ENCODE assay signal across 8 cellular contexts in genomic region chr1:43650306-43650941, GRCh38. TPM values are rescaled to one million over a fixed set of nuclear protein-coding genes. Genes with fewer than 3 reads are reported as not detected.
A peak's percentile ranks its signal among the peaks of the same experiment; 100 is the strongest.
DNase-seq lines count a peak whose midpoint lies in the region; ATAC-seq, FAIRE-seq and TF ChIP-seq lines count a peak whose summit lies in the region.

No MANE protein-coding gene starts in this region.

- peak overlapping the region; percentile 83 for H3K9ac ChIP-seq in SK-N-SH

- peak overlapping the region; percentile 99 for H3K27ac Mint-ChIP-seq in activated naive CD8-positive, alpha-beta T cell treated with anti-CD3 and anti-CD28 coated beads, Interleukin-2, amount 10 ng/mL, durations not matched to agents 7 days and 5 days

- TF ChIP-seq POLR2A in tibial nerve (IDR thresholded peaks at IDR 0.05), result peak; percentile 81 to 86

- no peaks in the 10 kb centered on the region for H3K9me2 ChIP-seq in SK-N-SH

- H3K27me3 ChIP-seq in SK-N-SH (ENCODE audit: insufficient read depth) (no peaks in the 10 kb centered on the region), cardiac muscle cell (no peaks in the 10 kb centered on the region), pancreas (no peaks in the 10 kb centered on the region), tibial nerve (no peaks in the 10 kb centered on the region)

- no peaks in the 10 kb centered on the region for H3K9me3 Mint-ChIP-seq in activated naive CD8-positive, alpha-beta T cell treated with anti-CD3 and anti-CD28 coated beads, Interleukin-2, amount 10 ng/mL, durations not matched to agents 7 days and 5 days

- WGBS in SK-N-SH (ENCODE audit: low lambda C conversion rate), result 3% methylated on average over 19 of the region's 33 CpGs
- WGBS in pancreas, 2 donors, result 0% methylated on average over 29 to 33 of the region's 33 CpGs
- 0% methylated on average over 25 to 26 of the region's 33 CpGs for WGBS in tibial nerve, 2 donors

- peaks cover 10% of the 10 kb centered on the region for H3K27me3 Mint-ChIP-seq in activated naive CD8-positive, alpha-beta T cell treated with anti-CD3 and anti-CD28 coated beads, Interleukin-2, amount 10 ng/mL, durations not matched to agents 7 days and 5 days

- peaks cover 20 to 26% of the 10 kb centered on the region in 2 experiments for H3K36me3 ChIP-seq in SK-N-SH (replicated peaks in 1 of 2; ENCODE audit: control insufficient read depth in 1 of 2, insufficient read depth in 2 of 2, low read length in 1 of 2)
- peaks cover 15% of the 10 kb centered on the region for H3K36me3 ChIP-seq in cardiac muscle cell
- H3K36me3 ChIP-seq in pancreas, result peaks cover 0 to 15% (median 8%) of the 10 kb centered on the region in 3 donors
- peaks cover 0 to 28% (median 0%) of the 10 kb centered on the region in 3 donors for H3K36me3 ChIP-seq in tibial nerve

- TF ChIP-seq EP300 in SK-N-SH (IDR thresholded peaks at IDR 0.05; ENCODE audit: borderline replicate concordance in 1 of 2, low read depth in 1 of 2, low read length in 1 of 2), result no peak
- peak in 1 of 2 donors; percentile 94 for TF ChIP-seq EP300 in tibial nerve (IDR thresholded peaks at IDR 0.05)

- peak overlapping the region; percentile 73 for H2AFZ ChIP-seq in SK-N-SH (ENCODE audit: low read depth)

- H4K20me1 ChIP-seq in SK-N-SH (ENCODE audit: insufficient read depth), result peaks cover 35% of the 10 kb centered on the region

- CTCF ChIA-PET in SK-N-SH (lab: Yijun Ruan, JAX), result interaction anchor here (0.7 to 2.3 kb wide), 14 partner anchors 9 to 423 kb away, joined by 3 to 16 read pairs (median 4); partner anchors contain the start of gene PTPRF

- TF ChIP-seq CTCF in GM10266 (IDR thresholded peaks at IDR 0.05; ENCODE audit: control insufficient read depth, insufficient read depth, low read depth, missing control alignments) (no peak), SK-N-SH (IDR thresholded peaks at IDR 0.05) (no peak), cardiac muscle cell (IDR thresholded peaks at IDR 0.05; ENCODE audit: low read depth, low read length) (no peak), pancreas (IDR thresholded peaks at IDR 0.05) (no peak), tibial nerve (IDR thresholded peaks at IDR 0.05) (no peak)

- H3K27ac ChIP-seq in SK-N-SH (ENCODE audit: low read depth in 2 of 2, low read length in 1 of 2), result peak overlapping the region; percentile 89 to 98
- peak overlapping the region; percentile 94 for H3K27ac ChIP-seq in cardiac muscle cell
- H3K27ac ChIP-seq in pancreas, result peak overlapping the region; percentile 39 to 97 (median 76)
- peak overlapping the region; percentile 84 to 93 (median 90) for H3K27ac ChIP-seq in tibial nerve

- no peak for FAIRE-seq in pancreas (lab: Jason Lieb, UNC)

- intact Hi-C loops in pancreas (cut with DNase I), result no loop called here

- peaks cover 15% of the 10 kb centered on the region for H3K36me3 Mint-ChIP-seq in activated naive CD8-positive, alpha-beta T cell treated with anti-CD3 and anti-CD28 coated beads, Interleukin-2, amount 10 ng/mL, durations not matched to agents 7 days and 5 days

- H3K4me3 ChIP-seq in SK-N-SH (ENCODE audit: low read depth in 2 of 2, low read length in 1 of 2) (peak overlapping the region; percentile 85 to 92), cardiac muscle cell (peak overlapping the region; percentile 82), pancreas (peak overlapping the region; percentile 47 to 78 (median 69)), tibial nerve (peak overlapping the region; percentile 63 to 80 (median 74))

- DNase-seq in GM10266 (ENCODE audit: extremely low spot score) (peak; percentile 97), NCI-H1092 (lab: John Stamatoyannopoulos, UW) (peak; percentile 99), SK-N-SH (peak; percentile 99), cardiac muscle cell (ENCODE audit: low read depth in 1 of 2, low spot score in 1 of 2) (peak; percentile 98 to 99), pancreas (peak; percentile 91 to 98 (median 94)), tibial nerve (ENCODE audit: low spot score in 2 of 2) (peak; percentile 93 to 98)
- peak; percentile 89 for DNase-seq in activated naive CD8-positive, alpha-beta T cell treated with anti-CD3 and anti-CD28 coated beads, Interleukin-2, amount 10 ng/mL, durations not matched to agents 7 days and 5 days

- ATAC-seq in HG02610 (IDR thresholded peaks at IDR 0.05; ENCODE audit: unreplicated experiment) (peak; percentile 51), pancreas (peak; percentile 86 to 94 (median 90))
- peak; percentile 72 for ATAC-seq in activated naive CD8-positive, alpha-beta T cell treated with anti-CD3 and anti-CD28 coated beads, Interleukin-2, amount 10 ng/mL, durations not matched to agents 7 days and 5 days (ENCODE audit: low read depth)

- H3K9me3 ChIP-seq in SK-N-SH (no peaks in the 10 kb centered on the region), cardiac muscle cell (ENCODE audit: low read depth) (no peaks in the 10 kb centered on the region), pancreas (no peaks in the 10 kb centered on the region), tibial nerve (no peaks in the 10 kb centered on the region)

- POLR2A ChIA-PET in SK-N-SH (lab: Yijun Ruan, JAX), result interaction anchor here (0.5 to 1.9 kb wide), 23 partner anchors 10 to 284 kb away, joined by 3 to 11 read pairs (median 4); partner anchors contain the start of genes MED8, PTPRF, ST3GAL3 and SZT2
- POLR2A ChIA-PET in activated naive CD8-positive, alpha-beta T cell treated with anti-CD3 and anti-CD28 coated beads, Interleukin-2, amount 10 ng/mL, durations not matched to agents 7 days and 5 days (lab: Charles Lee), result interaction anchor here (0.7 to 4.2 kb wide), 30 partner anchors 9 to 981 kb away, joined by 3 to 35 read pairs (median 4); partner anchors contain the start of genes ATP6V0B, C1orf50, CDC20 and DPH2

- peak overlapping the region; percentile 98 for H3K4me2 ChIP-seq in SK-N-SH

- H3F3A ChIP-seq in SK-N-SH (replicated peaks; ENCODE audit: insufficient read depth), result peaks cover 8% of the 10 kb centered on the region

- H3K4me1 Mint-ChIP-seq in activated naive CD8-positive, alpha-beta T cell treated with anti-CD3 and anti-CD28 coated beads, Interleukin-2, amount 10 ng/mL, durations not matched to agents 7 days and 5 days, result peaks cover 26% of the 10 kb centered on the region

- TF ChIP-seq RAD21 in SK-N-SH (IDR thresholded peaks at IDR 0.05; ENCODE audit: low read length), result no peak

- H3K4me1 ChIP-seq in SK-N-SH (ENCODE audit: control insufficient read depth in 1 of 2, insufficient read depth in 2 of 2, low read depth in 1 of 2, low read length in 1 of 2) (peaks cover 0 to 10% of the 10 kb centered on the region in 2 experiments; a peak in 2 of 4 replicates), cardiac muscle cell (ENCODE audit: low read depth) (peaks cover 14% of the 10 kb centered on the region), pancreas (peaks cover 12 to 17% (median 15%) of the 10 kb centered on the region in 3 donors), tibial nerve (peaks cover 0 to 31% (median 13%) of the 10 kb centered on the region in 4 donors)

- peaks cover 49% of the 10 kb centered on the region for H3K79me2 ChIP-seq in SK-N-SH (ENCODE audit: insufficient read depth)

- peak overlapping the region; percentile 92 for H3K4me3 Mint-ChIP-seq in activated naive CD8-positive, alpha-beta T cell treated with anti-CD3 and anti-CD28 coated beads, Interleukin-2, amount 10 ng/mL, durations not matched to agents 7 days and 5 days

TF ChIP-seq in SK-N-SH, 30 proteins besides CTCF, POLR2A, EP300 and RAD21 (continues in another document):
- TF ChIP-seq MAX (IDR thresholded peaks at IDR 0.05; ENCODE audit: low read depth), result peak; percentile 53
- no peak for TF ChIP-seq RFX5 (IDR thresholded peaks at IDR 0.05; ENCODE audit: low read length)
- TF ChIP-seq TAF1 (IDR thresholded peaks at IDR 0.05; ENCODE audit: borderline replicate concordance, low read depth, low read length), result peak; percentile 88
- TF ChIP-seq GABPA (IDR thresholded peaks at IDR 0.05; ENCODE audit: low read depth), result peak; percentile 34
- TF ChIP-seq SIN3A (IDR thresholded peaks at IDR 0.05; ENCODE audit: borderline replicate concordance, low read depth, low read length), result peak; percentile 91
- peak; percentile 94 for TF ChIP-seq CHD2 (IDR thresholded peaks at IDR 0.05; ENCODE audit: low read length, partially characterized antibody)

RNA-seq across cellular contexts. Expression of gene KDM4A, which starts 0.5 kb away (rescaled TPM):
- polyA plus RNA-seq in SK-N-SH (2012; rRNA removed) (21.4 and 27.7 TPM in 2 replicates), cardiac muscle cell (21.5 and 24.6 TPM in 2 replicates), pancreas (1 to 10 TPM; 9.0 to 9.9 TPM)
- 22.2 and 23.4 TPM in 2 replicates for polyA plus RNA-seq in SK-N-SH (2012; cell fraction: cytosol; rRNA removed)
- 23.2 and 33.8 TPM in 2 replicates for polyA plus RNA-seq in SK-N-SH (2012; cell fraction: nucleus; rRNA removed)
- 10 to 100 TPM; 40.8 to 43.1 TPM for total RNA-seq in activated naive CD8-positive, alpha-beta T cell treated with anti-CD3 and anti-CD28 coated beads, Interleukin-2, amount 10 ng/mL, durations not matched to agents 7 days and 5 days
- total RNA-seq in cardiac muscle cell (29.0 and 29.8 TPM in 2 replicates), pancreas (10 to 100 TPM in 5 of 6 donors, 1 to 10 TPM in 1; 8.5 to 25.8 (median 14.1) TPM), tibial nerve (10 to 100 TPM; 24.3 to 40.8 (median 32.8) TPM)

RNA-seq across cellular contexts. Expression of gene ST3GAL3, which starts 56.9 kb away (rescaled TPM):
- polyA plus RNA-seq in SK-N-SH (2012; rRNA removed), result 15.3 and 20.6 TPM in 2 replicates
- polyA plus RNA-seq in SK-N-SH (2012; cell fraction: cytosol; rRNA removed), result 12.3 and 17.6 TPM in 2 replicates
- 38.8 and 48.1 TPM in 2 replicates for polyA plus RNA-seq in SK-N-SH (2012; cell fraction: nucleus; rRNA removed)
- 10 to 100 TPM; 20.8 TPM for total RNA-seq in activated naive CD8-positive, alpha-beta T cell treated with anti-CD3 and anti-CD28 coated beads, Interleukin-2, amount 10 ng/mL, durations not matched to agents 7 days and 5 days
- total RNA-seq in cardiac muscle cell, result 27.8 and 34.7 TPM in 2 replicates
- polyA plus RNA-seq in cardiac muscle cell, result 35.6 and 35.7 TPM in 2 replicates
- 1 to 10 TPM; 5.6 to 9.5 (median 7.5) TPM for total RNA-seq in pancreas
- 10 to 100 TPM; 10.2 to 11.4 TPM for polyA plus RNA-seq in pancreas
- total RNA-seq in tibial nerve, result 10 to 100 TPM; 20.7 to 27.0 (median 24.1) TPM

Comparison
In these comparisons a context has a peak if more than half of its experiments do, and no peak if none do; other contexts are left out.
1. Peak in every context shown above with its lines: DNase-seq, ATAC-seq, H3K4me3 ChIP-seq and H3K27ac ChIP-seq.